8 cellular contexts compared by ENCODE assay signal in genomic region chr2:175181104-175181876, GRCh38. TPM values are rescaled to one million over a fixed set of nuclear protein-coding genes. Genes with fewer than 3 reads are reported as not detected.
DNase-seq lines count a peak whose midpoint lies in the region; ATAC-seq and TF ChIP-seq lines count a peak whose summit lies in the region.

TSS of gene ATP5MC3 (minus strand) at chr2:175181710. CDS start at chr2:175181393, 317 bp downstream.

- peak within 1 kb of the TSS; percentile 97 for H3K4me3 Mint-ChIP-seq in endodermal cell

- H3K36me3 Mint-ChIP-seq in endodermal cell (ENCODE audit: low read depth) = peaks cover 30% of the 10 kb centered on the region

- H3K27me3 ChIP-seq in NT2/D1 (ENCODE audit: insufficient read depth, insufficient read length) (no peaks in the 10 kb centered on the region), endodermal cell (ENCODE audit: control insufficient read depth, insufficient read depth, low read length, poor library complexity, severe bottlenecking) (no peaks in the 10 kb centered on the region)

- no peaks in the 10 kb centered on the region for H3K4me1 ChIP-seq in NT2/D1 (ENCODE audit: insufficient read depth, insufficient read length)
- no peaks in the 10 kb centered on the region for H3K4me1 ChIP-seq in endodermal cell (ENCODE audit: control insufficient read depth, insufficient read depth, low read length)
- no peaks in the 10 kb centered on the region for H3K4me1 ChIP-seq in mesodermal cell (ENCODE audit: control insufficient read depth, insufficient read depth, low read length, poor library complexity, severe bottlenecking)

- peaks cover 47% of the 10 kb centered on the region for H3K36me3 ChIP-seq in NT2/D1 (ENCODE audit: insufficient read depth, insufficient read length, low read length)
- H3K36me3 ChIP-seq in endodermal cell (ENCODE audit: control insufficient read depth, insufficient read depth, low read length) = peaks cover 36% of the 10 kb centered on the region
- H3K36me3 ChIP-seq in mesodermal cell (ENCODE audit: control insufficient read depth, insufficient read depth, low read length) = peaks cover 40% of the 10 kb centered on the region

- H3K4me3 ChIP-seq in NT2/D1 (ENCODE audit: insufficient read length, low read depth) = peak within 1 kb of the TSS; percentile 98
- peak within 1 kb of the TSS; percentile 98 for H3K4me3 ChIP-seq in endodermal cell (ENCODE audit: low read length)
- peak within 1 kb of the TSS; percentile 82 for H3K4me3 ChIP-seq in mesodermal cell (ENCODE audit: extremely low read depth, insufficient read depth, low read length, poor library complexity, severe bottlenecking)

- ATAC-seq in GM21367 (IDR thresholded peaks at IDR 0.05; ENCODE audit: unreplicated experiment) = peak; percentile 83

- H3K9ac ChIP-seq in NT2/D1 (ENCODE audit: insufficient read length, low read depth) = peak within 1 kb of the TSS; percentile 100
- H3K9ac ChIP-seq in endodermal cell (ENCODE audit: extremely low read depth, low read length, poor library complexity, severe bottlenecking) = peak within 1 kb of the TSS; percentile 87

- 0% methylated on average over 20 to 53 of the region's 53 CpGs for WGBS in endodermal cell (ENCODE audit: insufficient coverage in 1 of 2, insufficient read length in 1 of 2), 2 experiments
- 1% methylated on average over 34 to 37 of the region's 53 CpGs for WGBS in mesodermal cell (ENCODE audit: insufficient coverage in 2 of 2), 2 experiments

- in situ Hi-C loops in Caki2 (cut with HindIII; ENCODE audit: low pct_unique_long_range_greater_than_20kb, low sequenced_read_pairs) = no loop called here

- H3K9me3 ChIP-seq in NT2/D1 (ENCODE audit: insufficient read depth, low read length) (no peaks in the 10 kb centered on the region), endodermal cell (ENCODE audit: control insufficient read depth, low read length) (no peaks in the 10 kb centered on the region), mesodermal cell (ENCODE audit: control insufficient read depth, low read length) (no peaks in the 10 kb centered on the region)

- TF ChIP-seq CTCF in endodermal cell (conservative IDR thresholded peaks at IDR 0.05) = peak; percentile 41

- peak within 1 kb of the TSS; percentile 20 for H3K27ac ChIP-seq in endodermal cell (ENCODE audit: low read depth, low read length)
- H3K27ac ChIP-seq in mesodermal cell (ENCODE audit: low read depth, low read length, severe bottlenecking) = peak within 1 kb of the TSS; percentile 67

- H3K27ac Mint-ChIP-seq in endodermal cell = peak within 1 kb of the TSS; percentile 78

- H3K4me1 Mint-ChIP-seq in endodermal cell = peaks cover 9% of the 10 kb centered on the region

- H3K9me3 Mint-ChIP-seq in endodermal cell = no peaks in the 10 kb centered on the region

- no peaks in the 10 kb centered on the region for H3K27me3 Mint-ChIP-seq in endodermal cell (ENCODE audit: insufficient read depth)

- DNase-seq in Caki2 (ENCODE audit: low read depth) (peak; percentile 93), HUDEP-2 (lab: John Stamatoyannopoulos, UW; ENCODE audit: unreplicated experiment in 76 of 76) (peak in 75 of 76 experiments; percentile 41 to 96 (median 86)), NT2/D1 (ENCODE audit: low read depth, low spot score) (peak; percentile 95), endodermal cell (peak; percentile 98)
- DNase-seq in activated CD8-positive, alpha-beta memory T cell treated with anti-CD3 and anti-CD28 coated beads, Interleukin-2, amount 50 U/mL, for 1 hour (ENCODE audit: extremely low read depth) = peak; percentile 82
- peak; percentile 82 to 85 for DNase-seq in stimulated activated CD8-positive, alpha-beta memory T cell treated with anti-CD3 and anti-CD28 coated beads, Interleukin-15, amount 100 ng/mL, for 4 hours (ENCODE audit: low read depth in 2 of 2)

RNA-seq across cellular contexts. Expression of gene ATP5MC3, which starts in this region (rescaled TPM):
- 265 and 271 TPM in 2 replicates for total RNA-seq in Caki2 (2014; rRNA removed; shearing (Covaris generic); ENCODE audit: low replicate concordance)
- total RNA-seq in endodermal cell = 100 to 1,000 TPM; 261 to 296 TPM
- 303 TPM for polyA plus RNA-seq in endodermal cell (2013, experiment 1 of 2)
- 288 TPM for polyA plus RNA-seq in endodermal cell (2013, experiment 2 of 2)
- polyA plus RNA-seq in mesodermal cell (2013, experiment 1 of 2) = 318 TPM
- 294 TPM for polyA plus RNA-seq in mesodermal cell (2013, experiment 2 of 2)

Comparison
In these comparisons a context has a peak if more than half of its experiments do, and no peak if none do; other contexts are left out.
1. Peak in every context shown above with its lines: DNase-seq, ATAC-seq, H3K4me3 ChIP-seq and H3K27ac ChIP-seq.